In the genomic region with DNA sequence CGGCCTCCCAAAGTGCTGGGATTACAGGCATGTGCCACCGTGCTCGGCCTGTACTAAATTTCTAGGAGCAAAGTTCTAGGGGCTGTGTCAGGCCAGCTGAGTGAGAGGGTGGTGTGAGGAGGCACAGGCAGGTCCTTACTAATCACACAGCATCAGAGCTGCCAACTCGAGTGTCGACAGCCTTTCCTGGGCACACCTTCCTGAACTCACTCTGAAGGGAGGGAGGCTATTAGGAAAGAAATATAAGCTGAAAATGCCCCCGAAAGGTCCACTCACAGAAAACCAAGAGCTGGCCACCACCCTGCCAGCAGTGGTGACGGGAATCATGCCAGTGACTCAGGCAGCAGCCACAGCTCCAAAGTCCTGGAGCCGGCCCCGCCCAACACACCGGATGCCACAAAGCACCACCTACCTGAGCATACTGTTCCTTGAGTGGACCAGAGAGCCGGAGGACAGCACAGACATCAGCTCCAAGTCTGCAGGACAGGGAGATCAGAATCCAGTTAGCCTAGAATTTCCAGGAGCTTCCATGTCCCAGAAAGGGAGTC, we compare ENCODE assay signal across 1 cellular context.
TF ChIP-seq lines count a peak whose summit lies in the region.

No MANE protein-coding gene starts in this region.

TF ChIP-seq in HepG2, 621 proteins besides CTCF, POLR2A, EP300 and RAD21 (continued from another document and continues in another):
- TF ChIP-seq, protein P1, sequence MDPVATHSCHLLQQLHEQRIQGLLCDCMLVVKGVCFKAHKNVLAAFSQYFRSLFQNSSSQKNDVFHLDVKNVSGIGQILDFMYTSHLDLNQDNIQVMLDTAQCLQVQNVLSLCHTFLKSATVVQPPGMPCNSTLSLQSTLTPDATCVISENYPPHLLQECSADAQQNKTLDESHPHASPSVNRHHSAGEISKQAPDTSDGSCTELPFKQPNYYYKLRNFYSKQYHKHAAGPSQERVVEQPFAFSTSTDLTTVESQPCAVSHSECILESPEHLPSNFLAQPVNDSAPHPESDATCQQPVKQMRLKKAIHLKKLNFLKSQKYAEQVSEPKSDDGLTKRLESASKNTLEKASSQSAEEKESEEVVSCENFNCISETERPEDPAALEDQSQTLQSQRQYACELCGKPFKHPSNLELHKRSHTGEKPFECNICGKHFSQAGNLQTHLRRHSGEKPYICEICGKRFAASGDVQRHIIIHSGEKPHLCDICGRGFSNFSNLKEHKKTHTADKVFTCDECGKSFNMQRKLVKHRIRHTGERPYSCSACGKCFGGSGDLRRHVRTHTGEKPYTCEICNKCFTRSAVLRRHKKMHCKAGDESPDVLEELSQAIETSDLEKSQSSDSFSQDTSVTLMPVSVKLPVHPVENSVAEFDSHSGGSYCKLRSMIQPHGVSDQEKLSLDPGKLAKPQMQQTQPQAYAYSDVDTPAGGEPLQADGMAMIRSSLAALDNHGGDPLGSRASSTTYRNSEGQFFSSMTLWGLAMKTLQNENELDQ (CRISPR knock-in tag; IDR thresholded peaks at IDR 0.05; ENCODE audit: borderline replicate concordance): no peak
- TF ChIP-seq HNF4A (CRISPR knock-in tag; IDR thresholded peaks at IDR 0.05): peak; percentile 85
- no peak for TF ChIP-seq SIN3B (IDR thresholded peaks at IDR 0.05; ENCODE audit: low read length)
- no peak for TF ChIP-seq RBM39 (IDR thresholded peaks at IDR 0.05; ENCODE audit: low read depth, low read length, poor library complexity, severe bottlenecking)
- TF ChIP-seq, protein P2, sequence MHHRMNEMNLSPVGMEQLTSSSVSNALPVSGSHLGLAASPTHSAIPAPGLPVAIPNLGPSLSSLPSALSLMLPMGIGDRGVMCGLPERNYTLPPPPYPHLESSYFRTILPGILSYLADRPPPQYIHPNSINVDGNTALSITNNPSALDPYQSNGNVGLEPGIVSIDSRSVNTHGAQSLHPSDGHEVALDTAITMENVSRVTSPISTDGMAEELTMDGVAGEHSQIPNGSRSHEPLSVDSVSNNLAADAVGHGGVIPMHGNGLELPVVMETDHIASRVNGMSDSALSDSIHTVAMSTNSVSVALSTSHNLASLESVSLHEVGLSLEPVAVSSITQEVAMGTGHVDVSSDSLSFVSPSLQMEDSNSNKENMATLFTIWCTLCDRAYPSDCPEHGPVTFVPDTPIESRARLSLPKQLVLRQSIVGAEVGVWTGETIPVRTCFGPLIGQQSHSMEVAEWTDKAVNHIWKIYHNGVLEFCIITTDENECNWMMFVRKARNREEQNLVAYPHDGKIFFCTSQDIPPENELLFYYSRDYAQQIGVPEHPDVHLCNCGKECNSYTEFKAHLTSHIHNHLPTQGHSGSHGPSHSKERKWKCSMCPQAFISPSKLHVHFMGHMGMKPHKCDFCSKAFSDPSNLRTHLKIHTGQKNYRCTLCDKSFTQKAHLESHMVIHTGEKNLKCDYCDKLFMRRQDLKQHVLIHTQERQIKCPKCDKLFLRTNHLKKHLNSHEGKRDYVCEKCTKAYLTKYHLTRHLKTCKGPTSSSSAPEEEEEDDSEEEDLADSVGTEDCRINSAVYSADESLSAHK (CRISPR knock-in tag; IDR thresholded peaks at IDR 0.05; ENCODE audit: borderline replicate concordance): no peak
- TF ChIP-seq STAT5B (CRISPR knock-in tag; IDR thresholded peaks at IDR 0.05): no peak
- TF ChIP-seq ZNF577 (CRISPR knock-in tag; IDR thresholded peaks at IDR 0.05; ENCODE audit: borderline replicate concordance, low read depth): no peak
- no peak for TF ChIP-seq BORCS8-MEF2B (CRISPR knock-in tag; IDR thresholded peaks at IDR 0.05)
- TF ChIP-seq ZKSCAN8 (CRISPR knock-in tag; IDR thresholded peaks at IDR 0.05; ENCODE audit: borderline replicate concordance): peak; percentile 17; the same call in 1 of the 2 replicates
- no peak for TF ChIP-seq SRSF1 (optimal IDR thresholded peaks at IDR 0.05; ENCODE audit: low read depth, low read length)
- peak; percentile 90 for TF ChIP-seq ZNF335 (CRISPR knock-in tag; IDR thresholded peaks at IDR 0.05)
- TF ChIP-seq, protein P3, sequence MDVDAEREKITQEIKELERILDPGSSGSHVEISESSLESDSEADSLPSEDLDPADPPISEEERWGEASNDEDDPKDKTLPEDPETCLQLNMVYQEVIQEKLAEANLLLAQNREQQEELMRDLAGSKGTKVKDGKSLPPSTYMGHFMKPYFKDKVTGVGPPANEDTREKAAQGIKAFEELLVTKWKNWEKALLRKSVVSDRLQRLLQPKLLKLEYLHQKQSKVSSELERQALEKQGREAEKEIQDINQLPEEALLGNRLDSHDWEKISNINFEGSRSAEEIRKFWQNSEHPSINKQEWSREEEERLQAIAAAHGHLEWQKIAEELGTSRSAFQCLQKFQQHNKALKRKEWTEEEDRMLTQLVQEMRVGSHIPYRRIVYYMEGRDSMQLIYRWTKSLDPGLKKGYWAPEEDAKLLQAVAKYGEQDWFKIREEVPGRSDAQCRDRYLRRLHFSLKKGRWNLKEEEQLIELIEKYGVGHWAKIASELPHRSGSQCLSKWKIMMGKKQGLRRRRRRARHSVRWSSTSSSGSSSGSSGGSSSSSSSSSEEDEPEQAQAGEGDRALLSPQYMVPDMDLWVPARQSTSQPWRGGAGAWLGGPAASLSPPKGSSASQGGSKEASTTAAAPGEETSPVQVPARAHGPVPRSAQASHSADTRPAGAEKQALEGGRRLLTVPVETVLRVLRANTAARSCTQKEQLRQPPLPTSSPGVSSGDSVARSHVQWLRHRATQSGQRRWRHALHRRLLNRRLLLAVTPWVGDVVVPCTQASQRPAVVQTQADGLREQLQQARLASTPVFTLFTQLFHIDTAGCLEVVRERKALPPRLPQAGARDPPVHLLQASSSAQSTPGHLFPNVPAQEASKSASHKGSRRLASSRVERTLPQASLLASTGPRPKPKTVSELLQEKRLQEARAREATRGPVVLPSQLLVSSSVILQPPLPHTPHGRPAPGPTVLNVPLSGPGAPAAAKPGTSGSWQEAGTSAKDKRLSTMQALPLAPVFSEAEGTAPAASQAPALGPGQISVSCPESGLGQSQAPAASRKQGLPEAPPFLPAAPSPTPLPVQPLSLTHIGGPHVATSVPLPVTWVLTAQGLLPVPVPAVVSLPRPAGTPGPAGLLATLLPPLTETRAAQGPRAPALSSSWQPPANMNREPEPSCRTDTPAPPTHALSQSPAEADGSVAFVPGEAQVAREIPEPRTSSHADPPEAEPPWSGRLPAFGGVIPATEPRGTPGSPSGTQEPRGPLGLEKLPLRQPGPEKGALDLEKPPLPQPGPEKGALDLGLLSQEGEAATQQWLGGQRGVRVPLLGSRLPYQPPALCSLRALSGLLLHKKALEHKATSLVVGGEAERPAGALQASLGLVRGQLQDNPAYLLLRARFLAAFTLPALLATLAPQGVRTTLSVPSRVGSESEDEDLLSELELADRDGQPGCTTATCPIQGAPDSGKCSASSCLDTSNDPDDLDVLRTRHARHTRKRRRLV (CRISPR knock-in tag; IDR thresholded peaks at IDR 0.05): 0 out of 2 replicates have a peak, but pooled peaks have one; percentile 24
- TF ChIP-seq, protein P4, sequence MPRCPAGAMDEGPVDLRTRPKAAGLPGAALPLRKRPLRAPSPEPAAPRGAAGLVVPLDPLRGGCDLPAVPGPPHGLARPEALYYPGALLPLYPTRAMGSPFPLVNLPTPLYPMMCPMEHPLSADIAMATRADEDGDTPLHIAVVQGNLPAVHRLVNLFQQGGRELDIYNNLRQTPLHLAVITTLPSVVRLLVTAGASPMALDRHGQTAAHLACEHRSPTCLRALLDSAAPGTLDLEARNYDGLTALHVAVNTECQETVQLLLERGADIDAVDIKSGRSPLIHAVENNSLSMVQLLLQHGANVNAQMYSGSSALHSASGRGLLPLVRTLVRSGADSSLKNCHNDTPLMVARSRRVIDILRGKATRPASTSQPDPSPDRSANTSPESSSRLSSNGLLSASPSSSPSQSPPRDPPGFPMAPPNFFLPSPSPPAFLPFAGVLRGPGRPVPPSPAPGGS (CRISPR knock-in tag; IDR thresholded peaks at IDR 0.05): 0 out of 2 replicates have a peak, but pooled peaks have one; percentile 36
- peak; percentile 44; the same call in 1 of the 2 replicates for TF ChIP-seq DMAP1 (CRISPR knock-in tag; IDR thresholded peaks at IDR 0.05)
- peak; percentile 89 for TF ChIP-seq ZEB1 (IDR thresholded peaks at IDR 0.05; ENCODE audit: insufficient replicate concordance, low read depth)
- TF ChIP-seq, protein P5, sequence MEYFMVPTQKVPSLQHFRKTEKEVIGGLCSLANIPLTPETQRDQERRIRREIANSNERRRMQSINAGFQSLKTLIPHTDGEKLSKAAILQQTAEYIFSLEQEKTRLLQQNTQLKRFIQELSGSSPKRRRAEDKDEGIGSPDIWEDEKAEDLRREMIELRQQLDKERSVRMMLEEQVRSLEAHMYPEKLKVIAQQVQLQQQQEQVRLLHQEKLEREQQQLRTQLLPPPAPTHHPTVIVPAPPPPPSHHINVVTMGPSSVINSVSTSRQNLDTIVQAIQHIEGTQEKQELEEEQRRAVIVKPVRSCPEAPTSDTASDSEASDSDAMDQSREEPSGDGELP (IDR thresholded peaks at IDR 0.05; ENCODE audit: borderline replicate concordance, low read depth): peak; percentile 85
- TF ChIP-seq, protein P6, sequence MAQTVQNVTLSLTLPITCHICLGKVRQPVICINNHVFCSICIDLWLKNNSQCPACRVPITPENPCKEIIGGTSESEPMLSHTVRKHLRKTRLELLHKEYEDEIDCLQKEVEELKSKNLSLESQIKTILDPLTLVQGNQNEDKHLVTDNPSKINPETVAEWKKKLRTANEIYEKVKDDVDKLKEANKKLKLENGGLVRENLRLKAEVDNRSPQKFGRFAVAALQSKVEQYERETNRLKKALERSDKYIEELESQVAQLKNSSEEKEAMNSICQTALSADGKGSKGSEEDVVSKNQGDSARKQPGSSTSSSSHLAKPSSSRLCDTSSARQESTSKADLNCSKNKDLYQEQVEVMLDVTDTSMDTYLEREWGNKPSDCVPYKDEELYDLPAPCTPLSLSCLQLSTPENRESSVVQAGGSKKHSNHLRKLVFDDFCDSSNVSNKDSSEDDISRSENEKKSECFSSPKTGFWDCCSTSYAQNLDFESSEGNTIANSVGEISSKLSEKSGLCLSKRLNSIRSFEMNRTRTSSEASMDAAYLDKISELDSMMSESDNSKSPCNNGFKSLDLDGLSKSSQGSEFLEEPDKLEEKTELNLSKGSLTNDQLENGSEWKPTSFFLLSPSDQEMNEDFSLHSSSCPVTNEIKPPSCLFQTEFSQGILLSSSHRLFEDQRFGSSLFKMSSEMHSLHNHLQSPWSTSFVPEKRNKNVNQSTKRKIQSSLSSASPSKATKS (CRISPR knock-in tag; IDR thresholded peaks at IDR 0.05): no peak
- TF ChIP-seq SMYD3 (CRISPR knock-in tag; IDR thresholded peaks at IDR 0.05): no peak
- peak; percentile 73 for TF ChIP-seq SAP130 (CRISPR knock-in tag; IDR thresholded peaks at IDR 0.05; ENCODE audit: low read depth)
- TF ChIP-seq, protein P7, sequence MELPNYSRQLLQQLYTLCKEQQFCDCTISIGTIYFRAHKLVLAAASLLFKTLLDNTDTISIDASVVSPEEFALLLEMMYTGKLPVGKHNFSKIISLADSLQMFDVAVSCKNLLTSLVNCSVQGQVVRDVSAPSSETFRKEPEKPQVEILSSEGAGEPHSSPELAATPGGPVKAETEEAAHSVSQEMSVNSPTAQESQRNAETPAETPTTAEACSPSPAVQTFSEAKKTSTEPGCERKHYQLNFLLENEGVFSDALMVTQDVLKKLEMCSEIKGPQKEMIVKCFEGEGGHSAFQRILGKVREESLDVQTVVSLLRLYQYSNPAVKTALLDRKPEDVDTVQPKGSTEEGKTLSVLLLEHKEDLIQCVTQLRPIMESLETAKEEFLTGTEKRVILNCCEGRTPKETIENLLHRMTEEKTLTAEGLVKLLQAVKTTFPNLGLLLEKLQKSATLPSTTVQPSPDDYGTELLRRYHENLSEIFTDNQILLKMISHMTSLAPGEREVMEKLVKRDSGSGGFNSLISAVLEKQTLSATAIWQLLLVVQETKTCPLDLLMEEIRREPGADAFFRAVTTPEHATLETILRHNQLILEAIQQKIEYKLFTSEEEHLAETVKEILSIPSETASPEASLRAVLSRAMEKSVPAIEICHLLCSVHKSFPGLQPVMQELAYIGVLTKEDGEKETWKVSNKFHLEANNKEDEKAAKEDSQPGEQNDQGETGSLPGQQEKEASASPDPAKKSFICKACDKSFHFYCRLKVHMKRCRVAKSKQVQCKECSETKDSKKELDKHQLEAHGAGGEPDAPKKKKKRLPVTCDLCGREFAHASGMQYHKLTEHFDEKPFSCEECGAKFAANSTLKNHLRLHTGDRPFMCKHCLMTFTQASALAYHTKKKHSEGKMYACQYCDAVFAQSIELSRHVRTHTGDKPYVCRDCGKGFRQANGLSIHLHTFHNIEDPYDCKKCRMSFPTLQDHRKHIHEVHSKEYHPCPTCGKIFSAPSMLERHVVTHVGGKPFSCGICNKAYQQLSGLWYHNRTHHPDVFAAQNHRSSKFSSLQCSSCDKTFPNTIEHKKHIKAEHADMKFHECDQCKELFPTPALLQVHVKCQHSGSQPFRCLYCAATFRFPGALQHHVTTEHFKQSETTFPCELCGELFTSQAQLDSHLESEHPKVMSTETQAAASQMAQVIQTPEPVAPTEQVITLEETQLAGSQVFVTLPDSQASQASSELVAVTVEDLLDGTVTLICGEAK (IDR thresholded peaks at IDR 0.05): no peak
- TF ChIP-seq, protein P7 (CRISPR knock-in tag; IDR thresholded peaks at IDR 0.05): peak; percentile 51; the same call in 1 of the 2 replicates
- no peak for TF ChIP-seq CBX5 (CRISPR knock-in tag; IDR thresholded peaks at IDR 0.05; ENCODE audit: borderline replicate concordance)
- TF ChIP-seq ZNF20 (CRISPR knock-in tag; IDR thresholded peaks at IDR 0.05): peak; percentile 37; the same call in 1 of the 2 replicates
- peak; percentile 16; the same call in 1 of the 2 replicates for TF ChIP-seq ZNF670 (CRISPR knock-in tag; IDR thresholded peaks at IDR 0.05; ENCODE audit: borderline replicate concordance)
- no peak; the same call in 1 of the 2 replicates for TF ChIP-seq SOX5 (CRISPR knock-in tag; IDR thresholded peaks at IDR 0.05; ENCODE audit: borderline replicate concordance)
- TF ChIP-seq ZNF776 (CRISPR knock-in tag; IDR thresholded peaks at IDR 0.05): no peak
- peak; percentile 89 for TF ChIP-seq ZFX (CRISPR knock-in tag; IDR thresholded peaks at IDR 0.05; ENCODE audit: low read depth)
- TF ChIP-seq ZC3H13 (CRISPR knock-in tag; IDR thresholded peaks at IDR 0.05): no peak
